ENCODE assay signal across 25 cellular contexts in genomic region chr5:166342330-166342891, GRCh38.
"Had no signal": no experiment of that assay in that cellular context is flagged by ENCODE, and none has a peak within 500 bp of the region (broad histone marks: within the 10 kb centered on the region; RNA-seq: fewer than 3 reads in every experiment).

No MANE protein-coding gene starts in this region.

- DNase-seq: activated CD4-positive, alpha-beta T cell treated with anti-CD3 and anti-CD28 coated beads, Interleukin-2, amount 50 U/mL, for 1 hour; activated CD4-positive, CD25-positive, alpha-beta regulatory T cell treated with anti-CD3 and anti-CD28 coated beads, Interleukin-2, amount 50 U/mL, for 72 hours; activated CD8-positive, alpha-beta T cell treated with anti-CD3 and anti-CD28 coated beads, Interleukin-2, amount 10 ng/mL, durations not matched to agents 7 days and 5 days; activated gamma-delta T cell; activated naive CD4-positive, alpha-beta T cell treated with anti-CD3 and anti-CD28 coated beads, Interleukin-2, amount 50 U/mL, for 16 hours; activated naive CD8-positive, alpha-beta T cell treated with anti-CD3 and anti-CD28 coated beads, Interleukin-2, amount 50 U/mL, for 24 hours; anterior cingulate cortex; body of pancreas; effector CD4-positive, alpha-beta T cell; gastrocnemius medialis; head of caudate nucleus; hypothalamus; occipital lobe; posterior cingulate gyrus; sigmoid colon; stimulated activated CD4-positive, alpha-beta T cell treated with anti-CD3 and anti-CD28 coated beads, Interleukin-2, amount 100 ng/mL, for 48 hours; stimulated activated naive CD4-positive, alpha-beta T cell treated with Interleukin-2 at 50 U/mL for 16 hours; T-cell; upper lobe of left lung had no signal

- H3K4me1 Mint-ChIP-seq: activated naive CD8-positive, alpha-beta T cell treated with anti-CD3 and anti-CD28 coated beads, Interleukin-2, amount 50 U/mL, for 24 hours; T-cell had no signal

- H3K27ac Mint-ChIP-seq: activated CD8-positive, alpha-beta T cell treated with anti-CD3 and anti-CD28 coated beads, Interleukin-2, amount 10 ng/mL, durations not matched to agents 7 days and 5 days; activated naive CD8-positive, alpha-beta T cell treated with anti-CD3 and anti-CD28 coated beads, Interleukin-2, amount 50 U/mL, for 24 hours; activated T-helper 1 cell treated with anti-CD3 and anti-CD28 coated beads, Interleukin-12 subunit alpha, Interleukin-12 subunit beta, Interleukin-2, Interleukin-4 antibody, amounts not matched to agents 30 ng/mL and 10 ng/mL and 1 ng/mL, durations not matched to agents 14 hours and 24 hours and 36 hours; dendritic cell treated with granulocyte-macrophage colony-stimulating factor and Interleukin-4, amounts not matched to agents 40 ng/mL and 50 ng/mL, for 4 days; nephron; T-cell; T-helper 2 cell treated with Interferon-gamma antibody and Interleukin-4, amounts not matched to agents 5 μg/mL and 100 μg/mL, for 36 hours had no signal

- H3K36me3 Mint-ChIP-seq: T-cell had no signal

- H3K27me3 Mint-ChIP-seq: activated naive CD8-positive, alpha-beta T cell treated with anti-CD3 and anti-CD28 coated beads, Interleukin-2, amount 50 U/mL, for 24 hours; dendritic cell treated with granulocyte-macrophage colony-stimulating factor and Interleukin-4, amounts not matched to agents 40 ng/mL and 50 ng/mL, for 4 days; T-cell had no signal

- H3K4me1 ChIP-seq: body of pancreas, gastrocnemius medialis, upper lobe of left lung had no signal

- H3K27me3 ChIP-seq: body of pancreas, cardiac muscle cell, gastrocnemius medialis, sigmoid colon, upper lobe of left lung had no signal

- H3K4me3 Mint-ChIP-seq: activated CD8-positive, alpha-beta T cell treated with anti-CD3 and anti-CD28 coated beads, Interleukin-2, amount 10 ng/mL, durations not matched to agents 7 days and 5 days; activated naive CD8-positive, alpha-beta T cell treated with anti-CD3 and anti-CD28 coated beads, Interleukin-2, amount 50 U/mL, for 24 hours; activated T-helper 1 cell treated with anti-CD3 and anti-CD28 coated beads, Interleukin-12 subunit alpha, Interleukin-12 subunit beta, Interleukin-2, Interleukin-4 antibody, amounts not matched to agents 30 ng/mL and 10 ng/mL and 1 ng/mL, durations not matched to agents 14 hours and 24 hours and 36 hours; dendritic cell treated with granulocyte-macrophage colony-stimulating factor and Interleukin-4, amounts not matched to agents 40 ng/mL and 50 ng/mL, for 4 days; nephron; T-cell; T-helper 2 cell treated with Interferon-gamma antibody and Interleukin-4, amounts not matched to agents 5 μg/mL and 100 μg/mL, for 36 hours had no signal

- H3K9me3 ChIP-seq: body of pancreas, gastrocnemius medialis, sigmoid colon, upper lobe of left lung had no signal

- H3K4me3 ChIP-seq: body of pancreas, cardiac muscle cell, gastrocnemius medialis, sigmoid colon, upper lobe of left lung had no signal

- H3K9me3 Mint-ChIP-seq: nephron had no signal

- H3K36me3 ChIP-seq: cardiac muscle cell, gastrocnemius medialis, sigmoid colon, upper lobe of left lung had no signal

- H3K27ac ChIP-seq: body of pancreas, cardiac muscle cell, gastrocnemius medialis, sigmoid colon, upper lobe of left lung, VCaP had no signal

- ATAC-seq: activated CD8-positive, alpha-beta T cell treated with anti-CD3 and anti-CD28 coated beads, Interleukin-2, amount 10 ng/mL, durations not matched to agents 7 days and 5 days; activated naive CD8-positive, alpha-beta T cell treated with anti-CD3 and anti-CD28 coated beads, Interleukin-2, amount 50 U/mL, for 24 hours; body of pancreas; T-cell had no signal
